Comparison of ENCODE assay signal across 12 cellular contexts in the genomic region with DNA sequence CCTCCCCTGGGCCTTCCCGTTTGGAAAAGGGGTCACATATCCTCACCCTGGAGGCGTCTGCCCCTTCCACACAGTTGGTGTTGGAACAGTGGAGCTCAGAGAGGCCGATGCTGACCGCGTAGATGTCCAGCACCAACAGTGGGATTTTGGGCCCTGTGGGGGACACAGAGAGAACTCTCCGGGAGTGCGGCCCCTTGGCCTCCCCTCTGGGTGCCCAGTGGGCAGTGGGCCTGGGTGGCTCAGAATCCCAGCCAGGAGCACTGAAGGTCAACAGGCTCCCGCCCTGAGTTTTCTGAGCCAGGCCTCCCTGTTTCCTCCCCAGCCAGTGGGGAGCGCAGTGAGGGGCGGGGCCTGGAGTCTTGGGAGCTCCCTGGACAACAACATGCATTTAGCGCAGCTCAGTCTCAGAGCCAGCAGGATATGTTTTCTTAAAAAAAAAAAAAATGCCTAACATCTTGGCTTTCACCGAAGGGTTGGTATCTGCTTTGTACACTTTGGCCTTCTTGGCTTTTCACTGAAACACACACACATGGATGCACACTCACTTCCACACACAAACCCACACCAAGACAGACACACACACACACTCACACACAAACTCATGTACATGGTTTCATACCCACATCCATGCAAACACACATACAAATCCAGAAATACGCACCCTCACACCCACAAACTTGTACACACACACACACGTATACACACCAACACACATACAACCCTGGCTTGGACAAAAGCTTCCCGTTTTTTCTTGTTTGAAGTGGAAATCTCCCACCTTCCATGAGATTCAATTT. TPM values are rescaled to one million over a fixed set of nuclear protein-coding genes. Genes with fewer than 3 reads are reported as not detected.
A peak's percentile ranks its signal among the peaks of the same experiment; 100 is the strongest.
DNase-seq lines count a peak whose midpoint lies in the region; ATAC-seq and TF ChIP-seq lines count a peak whose summit lies in the region.
"Had no signal": no experiment of that assay in that cellular context is flagged by ENCODE, and none has a peak within 500 bp of the region (broad histone marks: within the 10 kb centered on the region; RNA-seq: fewer than 3 reads in every experiment).

No MANE protein-coding gene starts in this region.

- H3K27ac ChIP-seq in CD8-positive, alpha-beta T cell (ENCODE audit: low read depth, low read length) = no peak overlapping the region

- H3K4me3 Mint-ChIP-seq in CD8-positive, alpha-beta T cell = no peak overlapping the region
- H3K4me3 Mint-ChIP-seq: CD8-positive, alpha-beta memory T cell had no signal

- CTCF ChIA-PET in CD8-positive, alpha-beta T cell (lab: Charles Lee) = no interaction called here

- no peaks in the 10 kb centered on the region for H3K4me1 Mint-ChIP-seq in CD8-positive, alpha-beta T cell (ENCODE audit: low read depth)
- H3K4me1 Mint-ChIP-seq: CD8-positive, alpha-beta memory T cell had no signal

- POLR2A ChIA-PET in CD8-positive, alpha-beta T cell (lab: Charles Lee) = no interaction called here

- no peaks in the 10 kb centered on the region for H3K9me3 ChIP-seq in CD8-positive, alpha-beta T cell (ENCODE audit: low read length)

- H3K36me3 Mint-ChIP-seq in CD8-positive, alpha-beta T cell = no peaks in the 10 kb centered on the region
- H3K36me3 Mint-ChIP-seq: CD8-positive, alpha-beta memory T cell had no signal

- H3K4me1 ChIP-seq in CD8-positive, alpha-beta T cell (ENCODE audit: insufficient read depth, low read length) = no peaks in the 10 kb centered on the region

- no peaks in the 10 kb centered on the region for H3K9me3 Mint-ChIP-seq in CD8-positive, alpha-beta T cell
- H3K9me3 Mint-ChIP-seq: CD8-positive, alpha-beta memory T cell had no signal

- H3K4me3 ChIP-seq in CD8-positive, alpha-beta T cell (ENCODE audit: low read depth, low read length) = no peak overlapping the region

- peaks cover 5% of the 10 kb centered on the region for H3K27me3 Mint-ChIP-seq in CD8-positive, alpha-beta T cell (ENCODE audit: low read depth)

- ATAC-seq in Right ventricle myocardium superior (ENCODE audit: poor library complexity) (peak; percentile 85), omental fat pad (ENCODE audit: low FRiP score) (peak; percentile 50)
- no peak for ATAC-seq in CD8-positive, alpha-beta T cell

- DNase-seq in AG08395 (ENCODE audit: low spot score) (peak; percentile 87), SK-N-DZ (ENCODE audit: low spot score) (peak; percentile 74), Right ventricle myocardium superior (peak; percentile 89), omental fat pad (ENCODE audit: low spot score) (no peak), OCI-M1 (lab: John Stamatoyannopoulos, UW) (no peak), NCI-H524 treated with DMSO at 0.1 percent for 48 hours (lab: John Stamatoyannopoulos, UW) (no peak), pons (ENCODE audit: low spot score) (no peak)
- DNase-seq in CD8-positive, alpha-beta T cell = no peak
- DNase-seq: activated T-cell treated with anti-CD3 and anti-CD28 coated beads for 4 hours; CD8-positive, alpha-beta memory T cell; foreskin melanocyte had no signal

- H3K36me3 ChIP-seq in CD8-positive, alpha-beta T cell (ENCODE audit: insufficient read depth, low read length) = no peaks in the 10 kb centered on the region

- intact Hi-C loops in Right ventricle myocardium superior (cut with DNase I) = no loop called here
- intact Hi-C loops in CD8-positive, alpha-beta T cell (cut with DNase I, micrococcal nuclease) = no loop called here

- no peaks in the 10 kb centered on the region for H3K27me3 ChIP-seq in CD8-positive, alpha-beta T cell (ENCODE audit: insufficient read depth, low read length)

- H3K27ac Mint-ChIP-seq in CD8-positive, alpha-beta T cell = no peak overlapping the region

- TF ChIP-seq CTCF in omental fat pad (IDR thresholded peaks at IDR 0.05) = no peak
- TF ChIP-seq CTCF in CD8-positive, alpha-beta T cell (IDR thresholded peaks at IDR 0.05) = no peak

RNA-seq across cellular contexts. Expression of a gene that starts 0.6 kb away (rescaled TPM):
- 26.1 and 30.4 TPM in 2 replicates for polyA plus RNA-seq in SK-N-DZ (2014; cell fraction: cytosol; rRNA removed)
- polyA plus RNA-seq in SK-N-DZ (2014; cell fraction: nucleus; rRNA removed) = 7.6 and 15.2 TPM in 2 replicates
- total RNA-seq in Right ventricle myocardium superior (11.6 TPM), omental fat pad (100 to 1,000 TPM in 1 of 4 donors, 10 to 100 TPM in 3; 30.6 to 110 (median 65.5) TPM)
- total RNA-seq in CD8-positive, alpha-beta T cell = not detected
- total RNA-seq: CD8-positive, alpha-beta memory T cell had no signal
- polyA plus RNA-seq: CD8-positive, alpha-beta memory T cell had no signal

RNA-seq across cellular contexts. Expression of a gene that starts 29.6 kb away (rescaled TPM):
- 27.5 and 44.1 TPM in 2 replicates for polyA plus RNA-seq in SK-N-DZ (2014; cell fraction: cytosol; rRNA removed)
- 148 and 152 TPM in 2 replicates for polyA plus RNA-seq in SK-N-DZ (2014; cell fraction: nucleus; rRNA removed)
- total RNA-seq in Right ventricle myocardium superior (not detected), omental fat pad (under 1 TPM in 1 of 4 donors, not detected in 3; 0.19 TPM)
- not detected for total RNA-seq in CD8-positive, alpha-beta T cell
- total RNA-seq: CD8-positive, alpha-beta memory T cell had no signal
- polyA plus RNA-seq: CD8-positive, alpha-beta memory T cell had no signal

RNA-seq across cellular contexts. Expression of a gene that starts 42.6 kb away (rescaled TPM):
- polyA plus RNA-seq in SK-N-DZ (2014; cell fraction: cytosol; rRNA removed) = 6.1 and 7.2 TPM in 2 replicates
- 7.4 and 7.8 TPM in 2 replicates for polyA plus RNA-seq in SK-N-DZ (2014; cell fraction: nucleus; rRNA removed)
- total RNA-seq in Right ventricle myocardium superior = 2.7 TPM
- 1 to 10 TPM in 2 of 4 donors, under 1 TPM in 1, not detected in 1; 0.69 to 4.7 (median 1.1) TPM for total RNA-seq in omental fat pad
- not detected for total RNA-seq in CD8-positive, alpha-beta T cell
- total RNA-seq: CD8-positive, alpha-beta memory T cell; renal cortical epithelial cell had no signal
- polyA plus RNA-seq: CD8-positive, alpha-beta memory T cell had no signal

Comparison
In these comparisons a context has a peak if more than half of its experiments do, and no peak if none do; other contexts are left out.
1. DNase-seq: peak in AG08395 (single experiment), SK-N-DZ (single experiment) and Right ventricle myocardium superior (single experiment); none in omental fat pad (single experiment), OCI-M1 (single experiment), NCI-H524 treated with DMSO at 0.1 percent for 48 hours (single experiment), CD8-positive, alpha-beta T cell (0 of 7) and pons (single experiment).
2. RNA of a gene that starts 0.6 kb away (total RNA-seq): 30.6 to 110 TPM in omental fat pad and 11.6 TPM in Right ventricle myocardium superior (single experiment); not detected in CD8-positive, alpha-beta T cell; every median in the first group is over 10 times any median in the second.